In the genomic region with DNA sequence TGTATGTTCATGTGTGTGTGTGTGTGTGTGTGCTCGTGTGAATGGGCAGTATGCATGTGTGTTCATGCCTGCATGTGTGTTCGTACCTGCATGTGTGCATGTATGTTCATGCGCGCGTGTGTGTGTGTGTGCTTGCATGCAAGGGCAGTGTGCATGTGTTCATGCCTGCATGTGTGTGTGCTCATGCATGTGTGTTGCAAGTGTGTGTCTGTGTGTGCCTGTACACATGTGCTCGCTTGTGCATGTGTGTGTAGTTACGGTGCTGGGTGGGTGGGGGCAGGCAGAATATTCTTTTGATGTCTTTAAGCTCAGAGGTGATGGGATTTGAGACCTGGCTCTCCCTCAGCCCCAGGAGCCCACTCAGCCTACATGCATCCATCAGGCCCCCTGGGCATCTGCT, we compare ENCODE assay signal across 15 cellular contexts.
A peak's percentile ranks its signal among the peaks of the same experiment; 100 is the strongest.
DNase-seq lines count a peak whose midpoint lies in the region; ATAC-seq and TF ChIP-seq lines count a peak whose summit lies in the region.
"Had no signal": no experiment of that assay in that cellular context is flagged by ENCODE, and none has a peak within 500 bp of the region (broad histone marks: within the 10 kb centered on the region; RNA-seq: fewer than 3 reads in every experiment).

No MANE protein-coding gene starts in this region.

- no peak overlapping the region for H2BK12ac ChIP-seq in mesenchymal stem cell (ENCODE audit: low read length in 2 of 2)

- no peak overlapping the region for H3K18ac ChIP-seq in mesenchymal stem cell (ENCODE audit: low read depth in 1 of 2, low read length in 2 of 2)

- no peak overlapping the region for H2BK5ac ChIP-seq in mesenchymal stem cell (ENCODE audit: low read depth, low read length, poor library complexity, severe bottlenecking)

- POLR2A ChIA-PET in activated CD8-positive, alpha-beta T cell treated with anti-CD3 and anti-CD28 coated beads, Interleukin-2, amount 10 ng/mL, durations not matched to agents 7 days and 5 days (lab: Charles Lee), result no interaction called here
- POLR2A ChIA-PET in activated CD8-positive, alpha-beta T cell treated with anti-CD3 and anti-CD28 coated beads for 36 hours (lab: Charles Lee), result no interaction called here
- POLR2A ChIA-PET in RWPE1 (lab: Yijun Ruan, JAX; ENCODE audit: low non-redundant PET), result no interaction called here

- H3K4ac ChIP-seq in mesenchymal stem cell (ENCODE audit: low read depth in 1 of 2, low read length in 2 of 2), result no peak overlapping the region

- H3K4me3 ChIP-seq in colonic mucosa (no peak overlapping the region), mesenchymal stem cell (ENCODE audit: insufficient read depth in 1 of 2, low read depth in 1 of 2, low read length in 2 of 2) (no peak overlapping the region), spleen (no peak overlapping the region), ascending aorta (no peak overlapping the region)
- H3K4me3 ChIP-seq: BLaER1 treated with 17β-estradiol and CSF1 and Interleukin-3, amounts not matched to agents 10 nM and 100 nM; GM12878; GM23338 had no signal

- H3K4me1 Mint-ChIP-seq in activated CD8-positive, alpha-beta T cell treated with anti-CD3 and anti-CD28 coated beads, Interleukin-2, amount 10 ng/mL, durations not matched to agents 7 days and 5 days (ENCODE audit: low read depth), result no peaks in the 10 kb centered on the region
- no peaks in the 10 kb centered on the region for H3K4me1 Mint-ChIP-seq in activated CD8-positive, alpha-beta T cell treated with anti-CD3 and anti-CD28 coated beads for 36 hours (ENCODE audit: low read depth)
- H3K4me1 Mint-ChIP-seq: GM23338 had no signal

- H2BK120ac ChIP-seq in mesenchymal stem cell (ENCODE audit: low read depth, low read length), result no peak overlapping the region

- no peaks in the 10 kb centered on the region for H3K9me3 Mint-ChIP-seq in activated CD8-positive, alpha-beta T cell treated with anti-CD3 and anti-CD28 coated beads, Interleukin-2, amount 10 ng/mL, durations not matched to agents 7 days and 5 days (ENCODE audit: insufficient read depth)
- H3K9me3 Mint-ChIP-seq in activated CD8-positive, alpha-beta T cell treated with anti-CD3 and anti-CD28 coated beads for 36 hours, result peaks cover 13% of the 10 kb centered on the region

- DNase-seq in activated CD8-positive, alpha-beta T cell treated with anti-CD3 and anti-CD28 coated beads, Interleukin-2, amount 10 ng/mL, durations not matched to agents 7 days and 5 days, result peak; percentile 3
- DNase-seq in activated CD8-positive, alpha-beta T cell treated with anti-CD3 and anti-CD28 coated beads for 36 hours, result no peak
- DNase-seq in colonic mucosa (peak; percentile 9), mesenchymal stem cell (no peak), spleen (peak; percentile 47), ascending aorta (ENCODE audit: low spot score in 2 of 2) (no peak), RWPE1 (ENCODE audit: low spot score) (no peak), foreskin melanocyte (no peak)
- DNase-seq: 8988T, DMS79, H7 had no signal

- CTCF ChIA-PET in activated CD8-positive, alpha-beta T cell treated with anti-CD3 and anti-CD28 coated beads, Interleukin-2, amount 10 ng/mL, durations not matched to agents 7 days and 5 days (lab: Charles Lee), result no interaction called here
- CTCF ChIA-PET in activated CD8-positive, alpha-beta T cell treated with anti-CD3 and anti-CD28 coated beads for 36 hours (lab: Charles Lee), result no interaction called here
- CTCF ChIA-PET in RWPE1 (lab: Yijun Ruan, JAX), result no interaction called here

- ATAC-seq in activated CD8-positive, alpha-beta T cell treated with anti-CD3 and anti-CD28 coated beads, Interleukin-2, amount 10 ng/mL, durations not matched to agents 7 days and 5 days, result no peak
- no peak for ATAC-seq in activated CD8-positive, alpha-beta T cell treated with anti-CD3 and anti-CD28 coated beads for 36 hours
- ATAC-seq: GM12878, GM23338 had no signal

- H2BK15ac ChIP-seq in mesenchymal stem cell (ENCODE audit: low read depth, poor library complexity, severe bottlenecking), result no peak overlapping the region

- H3K27ac ChIP-seq in colonic mucosa, result no peak overlapping the region
- no peak overlapping the region for H3K27ac ChIP-seq in mesenchymal stem cell (ENCODE audit: low read length, poor library complexity, severe bottlenecking)
- no peak overlapping the region for H3K27ac ChIP-seq in spleen
- H3K27ac ChIP-seq in ascending aorta, result no peak overlapping the region
- H3K27ac ChIP-seq in RWPE1, result no peak overlapping the region
- H3K27ac ChIP-seq: BLaER1 treated with 17β-estradiol and CSF1 and Interleukin-3, amounts not matched to agents 10 nM and 100 nM had no signal

- intact Hi-C loops in activated CD8-positive, alpha-beta T cell treated with anti-CD3 and anti-CD28 coated beads for 36 hours (cut with micrococcal nuclease), result no loop called here
- intact Hi-C loops in colonic mucosa (cut with DNase I), result no loop called here
- intact Hi-C loops in spleen (cut with DNase I; ENCODE audit: low total_unique reads), result no loop called here
- intact Hi-C loops in ascending aorta (cut with DNase I), result no loop called here

- no peaks in the 10 kb centered on the region for H3K27me3 Mint-ChIP-seq in activated CD8-positive, alpha-beta T cell treated with anti-CD3 and anti-CD28 coated beads, Interleukin-2, amount 10 ng/mL, durations not matched to agents 7 days and 5 days (ENCODE audit: low read depth)
- no peaks in the 10 kb centered on the region for H3K27me3 Mint-ChIP-seq in activated CD8-positive, alpha-beta T cell treated with anti-CD3 and anti-CD28 coated beads for 36 hours

- H3K4me2 ChIP-seq in mesenchymal stem cell (ENCODE audit: low read length, poor library complexity, severe bottlenecking), result no peak overlapping the region
- H3K4me2 ChIP-seq: BLaER1 treated with 17β-estradiol and CSF1 and Interleukin-3, amounts not matched to agents 10 nM and 100 nM; GM23338 had no signal

- no peak overlapping the region for H3K23ac ChIP-seq in mesenchymal stem cell (ENCODE audit: low read length in 2 of 2)

- H3K4me1 ChIP-seq in colonic mucosa (no peaks in the 10 kb centered on the region), mesenchymal stem cell (ENCODE audit: control insufficient read depth, insufficient read depth, low read depth, low read length) (no peaks in the 10 kb centered on the region), spleen (no peaks in the 10 kb centered on the region), ascending aorta (peaks cover 0 to 12% of the 10 kb centered on the region in 2 donors)

- no peak overlapping the region for H3K14ac ChIP-seq in mesenchymal stem cell (ENCODE audit: low read length in 2 of 2)

- H3K36me3 Mint-ChIP-seq in activated CD8-positive, alpha-beta T cell treated with anti-CD3 and anti-CD28 coated beads, Interleukin-2, amount 10 ng/mL, durations not matched to agents 7 days and 5 days (ENCODE audit: low read depth), result no peaks in the 10 kb centered on the region
- no peaks in the 10 kb centered on the region for H3K36me3 Mint-ChIP-seq in activated CD8-positive, alpha-beta T cell treated with anti-CD3 and anti-CD28 coated beads for 36 hours (ENCODE audit: low read depth)

- no peak for TF ChIP-seq CTCF in activated CD8-positive, alpha-beta T cell treated with anti-CD3 and anti-CD28 coated beads for 36 hours (IDR thresholded peaks at IDR 0.05)
- TF ChIP-seq CTCF in colonic mucosa (IDR thresholded peaks at IDR 0.05) (no peak), spleen (IDR thresholded peaks at IDR 0.05 in 8 of 11, conservative IDR thresholded peaks at IDR 0.05 in 3 of 11) (no peak), ascending aorta (IDR thresholded peaks at IDR 0.05) (no peak), RWPE1 (conservative IDR thresholded peaks at IDR 0.05; ENCODE audit: low read depth) (no peak)

- H3K79me1 ChIP-seq in mesenchymal stem cell (replicated peaks; ENCODE audit: low read length, poor library complexity, severe bottlenecking), result no peaks in the 10 kb centered on the region

- peak overlapping the region; percentile 9 for H4K91ac ChIP-seq in mesenchymal stem cell (ENCODE audit: low read length)

- H3K4me3 Mint-ChIP-seq in activated CD8-positive, alpha-beta T cell treated with anti-CD3 and anti-CD28 coated beads, Interleukin-2, amount 10 ng/mL, durations not matched to agents 7 days and 5 days, result no peak overlapping the region
- no peak overlapping the region for H3K4me3 Mint-ChIP-seq in activated CD8-positive, alpha-beta T cell treated with anti-CD3 and anti-CD28 coated beads for 36 hours
- H3K4me3 Mint-ChIP-seq: CD4-positive, alpha-beta T cell; GM23338 had no signal

- H3K27me3 ChIP-seq in colonic mucosa (no peaks in the 10 kb centered on the region), mesenchymal stem cell (ENCODE audit: control insufficient read depth in 1 of 2, insufficient read depth in 1 of 2, low read length in 2 of 2) (no peaks in the 10 kb centered on the region), spleen (replicated peaks in 1 of 7) (peaks cover 0 to 20% (median 0%) of the 10 kb centered on the region in 7 donors), ascending aorta (no peaks in the 10 kb centered on the region)

- no peak overlapping the region for H4K8ac ChIP-seq in mesenchymal stem cell (ENCODE audit: low read length)

- H3K9me3 ChIP-seq in colonic mucosa (no peaks in the 10 kb centered on the region), mesenchymal stem cell (ENCODE audit: control insufficient read depth, low read length) (peaks cover 13% of the 10 kb centered on the region), spleen (peaks cover 0 to 36% (median 22%) of the 10 kb centered on the region in 8 donors), ascending aorta (no peaks in the 10 kb centered on the region)

- no peak overlapping the region for H2AK5ac ChIP-seq in mesenchymal stem cell (ENCODE audit: low read length, severe bottlenecking)

- no peak overlapping the region for H2AFZ ChIP-seq in mesenchymal stem cell (ENCODE audit: low read depth, low read length)
- H2AFZ ChIP-seq: GM23338 had no signal

- no peak for TF ChIP-seq POLR2A in spleen (IDR thresholded peaks at IDR 0.05)

- no peak overlapping the region for H3K27ac Mint-ChIP-seq in activated CD8-positive, alpha-beta T cell treated with anti-CD3 and anti-CD28 coated beads, Interleukin-2, amount 10 ng/mL, durations not matched to agents 7 days and 5 days
- H3K27ac Mint-ChIP-seq in activated CD8-positive, alpha-beta T cell treated with anti-CD3 and anti-CD28 coated beads for 36 hours, result no peak overlapping the region
- H3K27ac Mint-ChIP-seq: CD4-positive, alpha-beta T cell; GM23338 had no signal

- 81% methylated on average over 7 of the region's 7 CpGs for WGBS in mesenchymal stem cell
- WGBS in spleen, 5 donors, result 71 to 88% (median 83%) methylated on average over 6 to 7 of the region's 7 CpGs

- H3K36me3 ChIP-seq in colonic mucosa (no peaks in the 10 kb centered on the region), mesenchymal stem cell (ENCODE audit: control insufficient read depth in 1 of 2, insufficient read depth in 2 of 2, low read depth in 1 of 2, low read length in 2 of 2) (no peaks in the 10 kb centered on the region), spleen (no peaks in the 10 kb centered on the region), ascending aorta (no peaks in the 10 kb centered on the region)
- H3K36me3 ChIP-seq: BLaER1 treated with 17β-estradiol and CSF1 and Interleukin-3, amounts not matched to agents 10 nM and 100 nM had no signal

- H3K9ac ChIP-seq in colonic mucosa (ENCODE audit: low read depth in 2 of 2, low read length in 2 of 2) (no peak overlapping the region), mesenchymal stem cell (ENCODE audit: low read length) (no peak overlapping the region)
- H3K9ac ChIP-seq: BLaER1 treated with 17β-estradiol and CSF1 and Interleukin-3, amounts not matched to agents 10 nM and 100 nM had no signal

Comparison
In these comparisons a context has a peak if more than half of its experiments do, and no peak if none do; other contexts are left out.
1. DNase-seq: peak in activated CD8-positive, alpha-beta T cell treated with anti-CD3 and anti-CD28 coated beads, Interleukin-2, amount 10 ng/mL, durations not matched to agents 7 days and 5 days (single experiment), colonic mucosa (single experiment) and spleen (single experiment); none in activated CD8-positive, alpha-beta T cell treated with anti-CD3 and anti-CD28 coated beads for 36 hours (single experiment), mesenchymal stem cell (single experiment), ascending aorta (0 of 2), RWPE1 (single experiment) and foreskin melanocyte (single experiment).